ENCODE assay signal across 10 cellular contexts in genomic region chr2:235665656-235666239, GRCh38.
A peak's percentile ranks its signal among the peaks of the same experiment; 100 is the strongest.
DNase-seq lines count a peak whose midpoint lies in the region; ATAC-seq and TF ChIP-seq lines count a peak whose summit lies in the region.
"Had no signal": no experiment of that assay in that cellular context is flagged by ENCODE, and none has a peak within 500 bp of the region (broad histone marks: within the 10 kb centered on the region; RNA-seq: fewer than 3 reads in every experiment).

No MANE protein-coding gene starts in this region.

- peak overlapping the region; percentile 45 for H3K4me2 ChIP-seq in H9 (ENCODE audit: insufficient read depth, insufficient read length, low read length)

- no peak overlapping the region for H3K14ac ChIP-seq in H9 (ENCODE audit: insufficient read depth, low read length)

- no peak overlapping the region; a peak in 2 of 7 replicates for H3K27ac Mint-ChIP-seq in H9
- H3K27ac Mint-ChIP-seq: stimulated activated memory B cell treated with anti-CD40 and anti-IgM and Interleukin-4, amounts not matched to agents 10 μg/mL and 1 μg/mL and 100 μg/mL, for 72 hours had no signal

- H3K36me3 Mint-ChIP-seq in H9 (ENCODE audit: insufficient read depth in 1 of 3, low read depth in 3 of 3) = no peaks in the 10 kb centered on the region
- H3K36me3 Mint-ChIP-seq: stimulated activated memory B cell treated with anti-CD40 and anti-IgM and Interleukin-4, amounts not matched to agents 10 μg/mL and 1 μg/mL and 100 μg/mL, for 72 hours had no signal

- no peaks in the 10 kb centered on the region for H3K9me3 Mint-ChIP-seq in H9
- H3K9me3 Mint-ChIP-seq: stimulated activated memory B cell treated with anti-CD40 and anti-IgM and Interleukin-4, amounts not matched to agents 10 μg/mL and 1 μg/mL and 100 μg/mL, for 72 hours had no signal

- H3K4me3 Mint-ChIP-seq in H9 = peak overlapping the region; percentile 45 to 65
- H3K4me3 Mint-ChIP-seq: stimulated activated memory B cell treated with anti-CD40 and anti-IgM and Interleukin-4, amounts not matched to agents 10 μg/mL and 1 μg/mL and 100 μg/mL, for 72 hours had no signal

- no peak overlapping the region for H2AFZ ChIP-seq in H9 (ENCODE audit: low read length)

- no peaks in the 10 kb centered on the region for H3K9me3 ChIP-seq in H9 (ENCODE audit: control insufficient read depth, low read depth, low read length)
- no peaks in the 10 kb centered on the region for H3K9me3 ChIP-seq in SK-N-MC (ENCODE audit: low read depth, low read length)
- H3K9me3 ChIP-seq in cardiac muscle cell (ENCODE audit: low read depth) = no peaks in the 10 kb centered on the region
- H3K9me3 ChIP-seq in skeletal muscle tissue (ENCODE audit: control insufficient read depth in 3 of 3, low read length in 3 of 3) = no peaks in the 10 kb centered on the region
- H3K9me3 ChIP-seq: mucosa of descending colon had no signal

- TF ChIP-seq CTCF in H9 (conservative IDR thresholded peaks at IDR 0.05) (no peak), cardiac muscle cell (IDR thresholded peaks at IDR 0.05; ENCODE audit: low read depth, low read length) (no peak)

- H3K56ac ChIP-seq in H9 (ENCODE audit: insufficient read length, low read depth, low read length) = no peak overlapping the region

- H3K4me1 Mint-ChIP-seq in H9 = peaks cover 57 to 68% of the 10 kb centered on the region in 2 experiments
- H3K4me1 Mint-ChIP-seq: stimulated activated memory B cell treated with anti-CD40 and anti-IgM and Interleukin-4, amounts not matched to agents 10 μg/mL and 1 μg/mL and 100 μg/mL, for 72 hours had no signal

- no peak overlapping the region for H2BK120ac ChIP-seq in H9 (ENCODE audit: low read depth, low read length, poor library complexity, severe bottlenecking)

- no peaks in the 10 kb centered on the region for H3K36me3 ChIP-seq in SK-N-MC (ENCODE audit: insufficient read depth, low read length)
- no peaks in the 10 kb centered on the region for H3K36me3 ChIP-seq in cardiac muscle cell
- no peaks in the 10 kb centered on the region for H3K36me3 ChIP-seq in skeletal muscle tissue (ENCODE audit: control insufficient read depth in 3 of 3, insufficient read depth in 3 of 3, low read length in 3 of 3)

- no peak overlapping the region for H2BK20ac ChIP-seq in H9 (ENCODE audit: low read depth, low read length, poor library complexity, severe bottlenecking)

- H3K27me3 ChIP-seq in H9 (ENCODE audit: insufficient read depth, low read length) = no peaks in the 10 kb centered on the region
- H3K27me3 ChIP-seq in cardiac muscle cell = peaks cover 9% of the 10 kb centered on the region
- peaks cover 0 to 3% (median 0%) of the 10 kb centered on the region in 3 donors for H3K27me3 ChIP-seq in skeletal muscle tissue (ENCODE audit: control insufficient read depth in 3 of 3, insufficient read depth in 3 of 3, low read length in 3 of 3)

- no peak overlapping the region for H3K18ac ChIP-seq in H9 (ENCODE audit: insufficient read length, low read depth, low read length)

- no peaks in the 10 kb centered on the region for H3K79me1 ChIP-seq in H9 (ENCODE audit: insufficient read depth, low read depth, low read length, poor library complexity, severe bottlenecking)

- H4K91ac ChIP-seq in H9 (ENCODE audit: insufficient read length, low read depth, low read length) = no peak overlapping the region

- peaks cover 16% of the 10 kb centered on the region; the same call in 1 of the 2 replicates for H3K4me1 ChIP-seq in H9 (ENCODE audit: insufficient read depth, low read length)
- peaks cover 11% of the 10 kb centered on the region for H3K4me1 ChIP-seq in cardiac muscle cell (ENCODE audit: low read depth)
- peaks cover 22 to 36% (median 27%) of the 10 kb centered on the region in 3 donors for H3K4me1 ChIP-seq in skeletal muscle tissue (ENCODE audit: control insufficient read depth in 3 of 3, insufficient read depth in 3 of 3, low read length in 3 of 3)

- no peak overlapping the region for H3K4ac ChIP-seq in H9 (ENCODE audit: low read depth, low read length)

- H4K8ac ChIP-seq in H9 (replicated peaks; ENCODE audit: insufficient read length, low read depth, low read length) = no peak overlapping the region

- H2BK12ac ChIP-seq in H9 (ENCODE audit: insufficient read length, low read depth, low read length) = no peak overlapping the region

- H3K9ac ChIP-seq in H9 (ENCODE audit: extremely low read depth, insufficient read length, low read length) (no peak overlapping the region), SK-N-MC (ENCODE audit: insufficient read length) (peak overlapping the region; percentile 36), skeletal muscle tissue (ENCODE audit: low read depth in 1 of 3, low read length in 3 of 3) (no peak overlapping the region)

- H4K20me1 ChIP-seq in H9 (ENCODE audit: control insufficient read depth, insufficient read depth, insufficient read length) = no peaks in the 10 kb centered on the region

- no CpG with 5 or more reads among the region's 13 CpGs for WGBS in H9 (ENCODE audit: extremely low coverage, insufficient read length, low lambda C conversion rate)

- H3K23ac ChIP-seq in H9 (ENCODE audit: insufficient read length, low read depth, low read length) = no peak overlapping the region

- H3T11ph ChIP-seq in H9 (ENCODE audit: low read length) = no peak overlapping the region

- no peak for ATAC-seq in GM19328 (IDR thresholded peaks at IDR 0.05; ENCODE audit: unreplicated experiment)
- ATAC-seq in HG03469 (IDR thresholded peaks at IDR 0.05; ENCODE audit: unreplicated experiment) = no peak
- ATAC-seq: stimulated activated memory B cell treated with anti-CD40 and anti-IgM and Interleukin-4, amounts not matched to agents 10 μg/mL and 1 μg/mL and 100 μg/mL, for 72 hours had no signal

- no peak overlapping the region for H2BK5ac ChIP-seq in H9 (ENCODE audit: insufficient read length, low read length)

- no peak overlapping the region for H2AK5ac ChIP-seq in H9 (ENCODE audit: insufficient read length, low read length)

- no peaks in the 10 kb centered on the region; the same call in 1 of the 2 replicates for H3K79me2 ChIP-seq in H9 (ENCODE audit: insufficient read depth, low read length)

- H3K27me3 Mint-ChIP-seq in H9 (ENCODE audit: low read depth) = peaks cover 20% of the 10 kb centered on the region

- H4K5ac ChIP-seq in H9 (ENCODE audit: insufficient read length, low read depth, low read length) = no peak overlapping the region

- no peak overlapping the region for H3K27ac ChIP-seq in H9 (ENCODE audit: insufficient read length, low read depth, low read length)
- no peak overlapping the region for H3K27ac ChIP-seq in SK-N-MC
- no peak overlapping the region for H3K27ac ChIP-seq in cardiac muscle cell
- H3K27ac ChIP-seq in skeletal muscle tissue (ENCODE audit: low read depth, low read length) = no peak overlapping the region

- DNase-seq in H9 = no peak
- no peak for DNase-seq in SK-N-MC (ENCODE audit: low read depth, low spot score)
- DNase-seq in cardiac muscle cell (ENCODE audit: low read depth in 1 of 2, low spot score in 1 of 2) = peak in 1 of 2 donors; percentile 22
- DNase-seq in cortex of kidney (lab: John Stamatoyannopoulos, UW) = no peak
- DNase-seq in 8988T = no peak

- no peak overlapping the region for H2BK15ac ChIP-seq in H9 (ENCODE audit: low read depth, low read length)

- H3K4me3 ChIP-seq in SK-N-MC (peak overlapping the region; percentile 68), cardiac muscle cell (peak overlapping the region; percentile 20), skeletal muscle tissue (ENCODE audit: low read length in 3 of 3) (peak overlapping the region; percentile 39 to 78 (median 62))
- H3K4me3 ChIP-seq: mucosa of descending colon had no signal

- peaks cover 3% of the 10 kb centered on the region for H3K23me2 ChIP-seq in H9 (ENCODE audit: insufficient read length, low read depth, low read length, poor library complexity, severe bottlenecking)
